Comparison of ENCODE assay signal across 1 cellular context in genomic region chr12:96371138-96371786, GRCh38.
TF ChIP-seq lines count a peak whose summit lies in the region.

No MANE protein-coding gene starts in this region.

TF ChIP-seq in HEK293, 187 proteins besides CTCF, POLR2A, EP300 and RAD21 (continued from another document):
- TF ChIP-seq PRDM6 (tag by site-specific recombination; IDR thresholded peaks at IDR 0.05) (peak; percentile 78), ZNF366 (tag by site-specific recombination; conservative IDR thresholded peaks at IDR 0.05) (peak; percentile 33), ZBTB21 (tag by site-specific recombination; IDR thresholded peaks at IDR 0.05) (no peak), SP3 (tag by site-specific recombination; IDR thresholded peaks at IDR 0.05) (peak; percentile 27; the same call in 1 of the 2 replicates), FEZF1 (tag by site-specific recombination; IDR thresholded peaks at IDR 0.05) (0 out of 2 replicates have a peak, but pooled peaks have one; percentile 10), ZNF394 (tag by site-specific recombination; IDR thresholded peaks at IDR 0.05; ENCODE audit: borderline replicate concordance) (peak; percentile 83), ZSCAN16 (tag by site-specific recombination; IDR thresholded peaks at IDR 0.05) (no peak), ZNF423 (tag by site-specific recombination; IDR thresholded peaks at IDR 0.05) (no peak), PBX3 (CRISPR knock-in tag; IDR thresholded peaks at IDR 0.05) (no peak), OSR2 (tag by site-specific recombination; IDR thresholded peaks at IDR 0.05) (peak; percentile 76), ZFP3 (tag by site-specific recombination; IDR thresholded peaks at IDR 0.05; ENCODE audit: low read depth) (no peak), ZNF692 (tag by site-specific recombination; IDR thresholded peaks at IDR 0.05) (no peak), ZNF449 (tag by site-specific recombination; IDR thresholded peaks at IDR 0.05) (peak; percentile 56; the same call in 1 of the 2 replicates), ZNF433 (tag by site-specific recombination; IDR thresholded peaks at IDR 0.05; ENCODE audit: low read depth) (no peak), ZNF600 (tag by site-specific recombination; IDR thresholded peaks at IDR 0.05) (peak; percentile 46; the same call in 1 of the 2 replicates), TCF7L2 (IDR thresholded peaks at IDR 0.05; ENCODE audit: borderline replicate concordance, low read depth, low read length) (peak; percentile 3; the same call in 1 of the 2 replicates), ZBTB44 (tag by site-specific recombination; IDR thresholded peaks at IDR 0.05) (no peak), HOXA7 (CRISPR knock-in tag; IDR thresholded peaks at IDR 0.05; ENCODE audit: borderline replicate concordance) (no peak), ZBTB17 (tag by site-specific recombination; IDR thresholded peaks at IDR 0.05) (0 out of 2 replicates have a peak, but pooled peaks have one; percentile 54), AEBP2 (tag by site-specific recombination; IDR thresholded peaks at IDR 0.05; ENCODE audit: borderline replicate concordance) (no peak), ZIC2 (tag by site-specific recombination; IDR thresholded peaks at IDR 0.05) (no peak; the same call in 1 of the 2 replicates), ZNF302 (tag by site-specific recombination; IDR thresholded peaks at IDR 0.05; ENCODE audit: low read depth) (no peak), ZNF596 (tag by site-specific recombination; IDR thresholded peaks at IDR 0.05) (no peak), SP2 (tag by site-specific recombination; IDR thresholded peaks at IDR 0.05) (0 out of 2 replicates have a peak, but pooled peaks have one; percentile 8), INSM2 (tag by site-specific recombination; IDR thresholded peaks at IDR 0.05) (peak; percentile 74)
- TF ChIP-seq, protein P1, sequence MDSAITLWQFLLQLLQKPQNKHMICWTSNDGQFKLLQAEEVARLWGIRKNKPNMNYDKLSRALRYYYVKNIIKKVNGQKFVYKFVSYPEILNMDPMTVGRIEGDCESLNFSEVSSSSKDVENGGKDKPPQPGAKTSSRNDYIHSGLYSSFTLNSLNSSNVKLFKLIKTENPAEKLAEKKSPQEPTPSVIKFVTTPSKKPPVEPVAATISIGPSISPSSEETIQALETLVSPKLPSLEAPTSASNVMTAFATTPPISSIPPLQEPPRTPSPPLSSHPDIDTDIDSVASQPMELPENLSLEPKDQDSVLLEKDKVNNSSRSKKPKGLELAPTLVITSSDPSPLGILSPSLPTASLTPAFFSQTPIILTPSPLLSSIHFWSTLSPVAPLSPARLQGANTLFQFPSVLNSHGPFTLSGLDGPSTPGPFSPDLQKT (IDR thresholded peaks at IDR 0.05; ENCODE audit: borderline replicate concordance, low read depth, low read length): no peak
- TF ChIP-seq, protein P2, sequence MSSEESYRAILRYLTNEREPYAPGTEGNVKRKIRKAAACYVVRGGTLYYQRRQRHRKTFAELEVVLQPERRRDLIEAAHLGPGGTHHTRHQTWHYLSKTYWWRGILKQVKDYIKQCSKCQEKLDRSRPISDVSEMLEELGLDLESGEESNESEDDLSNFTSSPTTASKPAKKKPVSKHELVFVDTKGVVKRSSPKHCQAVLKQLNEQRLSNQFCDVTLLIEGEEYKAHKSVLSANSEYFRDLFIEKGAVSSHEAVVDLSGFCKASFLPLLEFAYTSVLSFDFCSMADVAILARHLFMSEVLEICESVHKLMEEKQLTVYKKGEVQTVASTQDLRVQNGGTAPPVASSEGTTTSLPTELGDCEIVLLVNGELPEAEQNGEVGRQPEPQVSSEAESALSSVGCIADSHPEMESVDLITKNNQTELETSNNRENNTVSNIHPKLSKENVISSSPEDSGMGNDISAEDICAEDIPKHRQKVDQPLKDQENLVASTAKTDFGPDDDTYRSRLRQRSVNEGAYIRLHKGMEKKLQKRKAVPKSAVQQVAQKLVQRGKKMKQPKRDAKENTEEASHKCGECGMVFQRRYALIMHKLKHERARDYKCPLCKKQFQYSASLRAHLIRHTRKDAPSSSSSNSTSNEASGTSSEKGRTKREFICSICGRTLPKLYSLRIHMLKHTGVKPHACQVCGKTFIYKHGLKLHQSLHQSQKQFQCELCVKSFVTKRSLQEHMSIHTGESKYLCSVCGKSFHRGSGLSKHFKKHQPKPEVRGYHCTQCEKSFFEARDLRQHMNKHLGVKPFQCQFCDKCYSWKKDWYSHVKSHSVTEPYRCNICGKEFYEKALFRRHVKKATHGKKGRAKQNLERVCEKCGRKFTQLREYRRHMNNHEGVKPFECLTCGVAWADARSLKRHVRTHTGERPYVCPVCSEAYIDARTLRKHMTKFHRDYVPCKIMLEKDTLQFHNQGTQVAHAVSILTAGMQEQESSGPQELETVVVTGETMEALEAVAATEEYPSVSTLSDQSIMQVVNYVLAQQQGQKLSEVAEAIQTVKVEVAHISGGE (tag by site-specific recombination; conservative IDR thresholded peaks at IDR 0.05; ENCODE audit: low read depth): no peak
